In genomic region chr7:33459340-33459751, GRCh38 we compare ENCODE assay signal across 8 cellular contexts.
DNase-seq lines count a peak whose midpoint lies in the region; ATAC-seq and TF ChIP-seq lines count a peak whose summit lies in the region.

No MANE protein-coding gene starts in this region.

- no peak overlapping the region for H3K9ac ChIP-seq in adipocyte (ENCODE audit: low read length)

- H3K27ac ChIP-seq in gastroesophageal sphincter, result no peak overlapping the region
- no peak overlapping the region for H3K27ac ChIP-seq in CD4-positive, alpha-beta T cell (ENCODE audit: low read depth, low read length)

- no peaks in the 10 kb centered on the region for H3K9me3 Mint-ChIP-seq in CD4-positive, alpha-beta T cell

- peak in 1 of 4 experiments; percentile 29 for TF ChIP-seq CTCF in gastroesophageal sphincter (IDR thresholded peaks at IDR 0.05)
- no peak for TF ChIP-seq CTCF in CD4-positive, alpha-beta T cell (IDR thresholded peaks at IDR 0.05)

- POLR2A ChIA-PET in CD4-positive, alpha-beta T cell (lab: Charles Lee), result no interaction called here

- H3K27ac Mint-ChIP-seq in CD4-positive, alpha-beta T cell, result no peak overlapping the region

- no peak overlapping the region for H3K4me3 Mint-ChIP-seq in CD4-positive, alpha-beta T cell

- no peaks in the 10 kb centered on the region for H3K27me3 ChIP-seq in adipocyte (replicated peaks; ENCODE audit: control insufficient read depth, insufficient read depth, low read length)
- H3K27me3 ChIP-seq in gastroesophageal sphincter, result no peaks in the 10 kb centered on the region
- H3K27me3 ChIP-seq in CD4-positive, alpha-beta T cell (ENCODE audit: control insufficient read depth, insufficient read depth, low read length), result no peaks in the 10 kb centered on the region

- H3K4me1 ChIP-seq in adipocyte (ENCODE audit: control insufficient read depth, insufficient read depth, low read length) (peaks cover 10% of the 10 kb centered on the region), gastroesophageal sphincter (no peaks in the 10 kb centered on the region)

- peak; percentile 63 for DNase-seq in NAMALWA (ENCODE audit: low spot score)
- peak; percentile 67 for DNase-seq in adipocyte (ENCODE audit: low read depth)
- DNase-seq in inferior parietal cortex (ENCODE audit: extremely low spot score), result peak; percentile 17
- no peak for DNase-seq in GM19240 (ENCODE audit: insufficient read length, low spot score)
- no peak for DNase-seq in NCI-H2196 treated with DMSO at 0.1 percent for 48 hours (lab: John Stamatoyannopoulos, UW; ENCODE audit: unreplicated experiment)
- DNase-seq in CD4-positive, alpha-beta T cell, result no peak

- peak; percentile 46 for ATAC-seq in GM18498 (IDR thresholded peaks at IDR 0.05; ENCODE audit: unreplicated experiment)
- no peak for ATAC-seq in gastroesophageal sphincter
- no peak for ATAC-seq in CD4-positive, alpha-beta T cell (ENCODE audit: poor library complexity)

- H3K4me1 Mint-ChIP-seq in CD4-positive, alpha-beta T cell (ENCODE audit: low read depth), result no peaks in the 10 kb centered on the region

- H3K27me3 Mint-ChIP-seq in CD4-positive, alpha-beta T cell, result no peaks in the 10 kb centered on the region

- intact Hi-C loops in CD4-positive, alpha-beta T cell (cut with DNase I, micrococcal nuclease), result no loop called here

- no peak overlapping the region for H3K4me3 ChIP-seq in adipocyte (ENCODE audit: low read length)
- H3K4me3 ChIP-seq in gastroesophageal sphincter, result no peak overlapping the region

- H3K36me3 Mint-ChIP-seq in CD4-positive, alpha-beta T cell (ENCODE audit: low read depth), result no peaks in the 10 kb centered on the region

- no peak for TF ChIP-seq EP300 in gastroesophageal sphincter (IDR thresholded peaks at IDR 0.05)

- H3K36me3 ChIP-seq in adipocyte (ENCODE audit: control insufficient read depth, insufficient read depth, low read length, severe bottlenecking) (no peaks in the 10 kb centered on the region), gastroesophageal sphincter (no peaks in the 10 kb centered on the region)

- CTCF ChIA-PET in CD4-positive, alpha-beta T cell (lab: Charles Lee), result no interaction called here

- TF ChIP-seq POLR2A in gastroesophageal sphincter (IDR thresholded peaks at IDR 0.05), result no peak

- 69 to 89% methylated on average over 1 of the region's 1 CpG for WGBS in gastroesophageal sphincter (ENCODE audit: low coverage in 1 of 2), 2 donors

- H3K9me3 ChIP-seq in adipocyte (ENCODE audit: control insufficient read depth, low read length), result no peaks in the 10 kb centered on the region
- no peaks in the 10 kb centered on the region for H3K9me3 ChIP-seq in gastroesophageal sphincter
- no peaks in the 10 kb centered on the region for H3K9me3 ChIP-seq in CD4-positive, alpha-beta T cell (ENCODE audit: control insufficient read depth, low read length)

Comparison
In these comparisons a context has a peak if more than half of its experiments do, and no peak if none do; other contexts are left out.
1. DNase-seq: peak in NAMALWA (single experiment), adipocyte (single experiment) and inferior parietal cortex (single experiment); none in GM19240 (single experiment), NCI-H2196 treated with DMSO at 0.1 percent for 48 hours (single experiment) and CD4-positive, alpha-beta T cell (0 of 10).